In genomic region chr3:73605388-73605787, GRCh38 we compare ENCODE assay signal across 15 cellular contexts. TPM values are rescaled to one million over a fixed set of nuclear protein-coding genes. Genes with fewer than 3 reads are reported as not detected.
DNase-seq lines count a peak whose midpoint lies in the region; ATAC-seq and TF ChIP-seq lines count a peak whose summit lies in the region.
"Had no signal": no experiment of that assay in that cellular context is flagged by ENCODE, and none has a peak within 500 bp of the region (broad histone marks: within the 10 kb centered on the region; RNA-seq: fewer than 3 reads in every experiment).

No MANE protein-coding gene starts in this region.

- POLR2A ChIA-PET in GM10248 (lab: Yijun Ruan, JAX) = no interaction called here

- TF ChIP-seq CTCF in fibroblast of villous mesenchyme (IDR thresholded peaks at IDR 0.05; ENCODE audit: insufficient read depth, low read depth, low read length) (no peak), GM10248 (IDR thresholded peaks at IDR 0.05; ENCODE audit: control extremely low read depth, extremely low read depth, low read depth, missing control alignments) (no peak)

- ATAC-seq in GM21526 (IDR thresholded peaks at IDR 0.05; ENCODE audit: low FRiP score, unreplicated experiment) = no peak

- CTCF ChIA-PET in GM10248 (lab: Yijun Ruan, JAX) = interaction anchor here (1.5 kb wide), 3 partner anchors 9 to 58 kb away, joined by 3 to 5 read pairs (median 5); no protein-coding TSS in a partner anchor

- DNase-seq in AG20443 (ENCODE audit: low spot score) (peak; percentile 75), amniotic epithelial cell (ENCODE audit: low read depth) (peak; percentile 95), fibroblast of villous mesenchyme (ENCODE audit: low read depth) (peak; percentile 80), skeletal muscle cell (ENCODE audit: low read depth) (peak; percentile 90), GM10248 (ENCODE audit: extremely low spot score) (no peak), GOT3 (lab: John Stamatoyannopoulos, UW) (no peak), Kasumi-1 (lab: John Stamatoyannopoulos, UW) (no peak)
- DNase-seq: activated gamma-delta T cell, DMS153, head of caudate nucleus, NCI-H2029 treated with DMSO at 0.1 percent for 48 hours, NCI-H526 treated with DMSO at 0.1 percent for 48 hours, WERI-Rb-1 had no signal

- H3K4me3 ChIP-seq in fibroblast of villous mesenchyme (ENCODE audit: low read depth, low read length) (no peak overlapping the region), skeletal muscle cell (ENCODE audit: low read depth, low read length) (no peak overlapping the region)
- H3K4me3 ChIP-seq: cardiac muscle cell had no signal

RNA-seq across cellular contexts. Expression of gene PDZRN3, which starts 19.4 kb away (rescaled TPM):
- 32.5 and 33.7 TPM in 2 replicates for total RNA-seq in fibroblast of villous mesenchyme

Comparison
In these comparisons a context has a peak if more than half of its experiments do, and no peak if none do; other contexts are left out.
1. DNase-seq: peak in AG20443 (single experiment), amniotic epithelial cell (single experiment), fibroblast of villous mesenchyme (single experiment) and skeletal muscle cell (single experiment); none in GM10248 (single experiment), GOT3 (single experiment) and Kasumi-1 (0 of 2).